19 cellular contexts compared by ENCODE assay signal in genomic region chr17:72587156-72587555, GRCh38.
DNase-seq lines count a peak whose midpoint lies in the region; ATAC-seq and TF ChIP-seq lines count a peak whose summit lies in the region.
"Had no signal": no experiment of that assay in that cellular context is flagged by ENCODE, and none has a peak within 500 bp of the region (broad histone marks: within the 10 kb centered on the region; RNA-seq: fewer than 3 reads in every experiment).

No MANE protein-coding gene starts in this region.

- H3K4me3 ChIP-seq in esophagus (ENCODE audit: low read depth in 1 of 2, low read length in 2 of 2) (peak overlapping the region in 1 of 2 donors; percentile 83), smooth muscle cell (no peak overlapping the region), gastroesophageal sphincter (no peak overlapping the region)
- H3K4me3 ChIP-seq: mucosa of descending colon, pancreas had no signal

- H3K27me3 Mint-ChIP-seq in T-helper 17 cell = peaks cover 18% of the 10 kb centered on the region

- peak overlapping the region; percentile 82 for H3K27ac Mint-ChIP-seq in T-helper 17 cell
- H3K27ac Mint-ChIP-seq: activated B cell treated with CpG ODN at 0.5 μM for 24 hours; CD8-positive, alpha-beta T cell; endodermal cell had no signal

- peaks cover 87% of the 10 kb centered on the region for H3K79me2 ChIP-seq in smooth muscle cell (ENCODE audit: low read depth)

- H3K36me3 ChIP-seq in esophagus (ENCODE audit: control insufficient read depth in 2 of 2, insufficient read depth in 2 of 2, low read length in 1 of 2) (no peaks in the 10 kb centered on the region), smooth muscle cell (ENCODE audit: low read depth) (no peaks in the 10 kb centered on the region), gastroesophageal sphincter (no peaks in the 10 kb centered on the region)
- H3K36me3 ChIP-seq: pancreas had no signal

- peaks cover 4% of the 10 kb centered on the region for H3K36me3 Mint-ChIP-seq in T-helper 17 cell (ENCODE audit: low read depth)
- H3K36me3 Mint-ChIP-seq: CD8-positive, alpha-beta T cell had no signal

- H3K27ac ChIP-seq in esophagus (ENCODE audit: low read depth in 2 of 2, low read length in 1 of 2) (peak overlapping the region; percentile 74 to 96), smooth muscle cell (ENCODE audit: low read depth) (peak overlapping the region; percentile 95), gastroesophageal sphincter (no peak overlapping the region)

- no peak for TF ChIP-seq POLR2A in gastroesophageal sphincter (IDR thresholded peaks at IDR 0.05)

- no peak for TF ChIP-seq CTCF in smooth muscle cell (IDR thresholded peaks at IDR 0.05; ENCODE audit: borderline replicate concordance, insufficient read depth, poor library complexity, severe bottlenecking)
- no peak for TF ChIP-seq CTCF in gastroesophageal sphincter (IDR thresholded peaks at IDR 0.05)

- peaks cover 39% of the 10 kb centered on the region for H4K20me1 ChIP-seq in smooth muscle cell (ENCODE audit: low read depth)

- H3K9me3 ChIP-seq in T-helper 17 cell (ENCODE audit: control insufficient read depth, low read length, poor library complexity, severe bottlenecking) = no peaks in the 10 kb centered on the region
- no peaks in the 10 kb centered on the region for H3K9me3 ChIP-seq in esophagus (ENCODE audit: control insufficient read depth in 2 of 2, insufficient read depth in 1 of 2, low read depth in 1 of 2, low read length in 1 of 2)
- H3K9me3 ChIP-seq in smooth muscle cell (replicated peaks; ENCODE audit: low read depth) = no peaks in the 10 kb centered on the region
- no peaks in the 10 kb centered on the region for H3K9me3 ChIP-seq in gastroesophageal sphincter
- H3K9me3 ChIP-seq: mucosa of descending colon, pancreas had no signal

- peak overlapping the region; percentile 94 for H3K4me2 ChIP-seq in smooth muscle cell

- DNase-seq in DMS53 (lab: John Stamatoyannopoulos, UW) (peak; percentile 57), DMS53 treated with DMSO at 0.1 percent for 48 hours (lab: John Stamatoyannopoulos, UW; ENCODE audit: unreplicated experiment) (no peak), T-helper 17 cell (no peak), smooth muscle cell (lab: John Stamatoyannopoulos, UW; ENCODE audit: unreplicated experiment) (no peak), head of caudate nucleus (no peak)
- DNase-seq: 8988T; activated B cell treated with CpG ODN at 0.5 μM for 24 hours; activated naive CD4-positive, alpha-beta T cell treated with Interleukin-2 at 50 U/mL for 16 hours; CD8-positive, alpha-beta T cell; endodermal cell; mucosa of descending colon; NCI-H187 treated with DMSO at 0.1 percent for 48 hours; NCI-H510A; pancreas; substantia nigra; T-helper 1 cell had no signal

- TF ChIP-seq EP300 in gastroesophageal sphincter (IDR thresholded peaks at IDR 0.05) = no peak

- peaks cover 4% of the 10 kb centered on the region for H3F3A ChIP-seq in smooth muscle cell (ENCODE audit: low read depth)

- no peak overlapping the region for H3K4me3 Mint-ChIP-seq in T-helper 17 cell
- H3K4me3 Mint-ChIP-seq: activated B cell treated with CpG ODN at 0.5 μM for 24 hours; CD8-positive, alpha-beta T cell; endodermal cell had no signal

- H3K4me1 ChIP-seq in esophagus (ENCODE audit: control insufficient read depth in 2 of 2, insufficient read depth in 2 of 2, low read length in 1 of 2) (peaks cover 2 to 12% of the 10 kb centered on the region in 2 donors), smooth muscle cell (ENCODE audit: low read depth) (peaks cover 3% of the 10 kb centered on the region), gastroesophageal sphincter (peaks cover 0 to 13% (median 2%) of the 10 kb centered on the region in 3 donors)

- no peak overlapping the region for H2AFZ ChIP-seq in smooth muscle cell (ENCODE audit: low read depth)

- whole genome bisulfite sequencing in esophagus, 2 donors = 52% methylated on average over 7 of the region's 7 CpGs
- WGBS in smooth muscle cell (ENCODE audit: low lambda C conversion rate) = 66% methylated on average over 7 of the region's 7 CpGs
- WGBS in gastroesophageal sphincter (ENCODE audit: low coverage in 1 of 2), 2 donors = 73 to 88% methylated on average over 4 to 6 of the region's 7 CpGs

- intact Hi-C loops in head of caudate nucleus (cut with DNase I) = no loop called here

- no peak for ATAC-seq in T-helper 17 cell
- ATAC-seq in gastroesophageal sphincter = no peak
- ATAC-seq in GM21529 (IDR thresholded peaks at IDR 0.05; ENCODE audit: unreplicated experiment) = no peak
- ATAC-seq: CD8-positive, alpha-beta T cell; mucosa of descending colon; pancreas had no signal

- H3K9ac ChIP-seq in smooth muscle cell (ENCODE audit: low read depth) = peak overlapping the region; percentile 58

- peaks cover 22% of the 10 kb centered on the region for H3K4me1 Mint-ChIP-seq in T-helper 17 cell

- H3K27me3 ChIP-seq in esophagus (ENCODE audit: control insufficient read depth in 1 of 2, insufficient read depth in 2 of 2, low read length in 2 of 2) (no peaks in the 10 kb centered on the region), smooth muscle cell (ENCODE audit: low read depth) (no peaks in the 10 kb centered on the region), gastroesophageal sphincter (peaks cover 65% of the 10 kb centered on the region)

Comparison
In these comparisons a context has a peak if more than half of its experiments do, and no peak if none do; other contexts are left out.
1. H3K27ac ChIP-seq: peak in esophagus (2 of 2) and smooth muscle cell (single experiment); none in gastroesophageal sphincter (0 of 4).